10 cellular contexts compared by ENCODE assay signal in the genomic region with DNA sequence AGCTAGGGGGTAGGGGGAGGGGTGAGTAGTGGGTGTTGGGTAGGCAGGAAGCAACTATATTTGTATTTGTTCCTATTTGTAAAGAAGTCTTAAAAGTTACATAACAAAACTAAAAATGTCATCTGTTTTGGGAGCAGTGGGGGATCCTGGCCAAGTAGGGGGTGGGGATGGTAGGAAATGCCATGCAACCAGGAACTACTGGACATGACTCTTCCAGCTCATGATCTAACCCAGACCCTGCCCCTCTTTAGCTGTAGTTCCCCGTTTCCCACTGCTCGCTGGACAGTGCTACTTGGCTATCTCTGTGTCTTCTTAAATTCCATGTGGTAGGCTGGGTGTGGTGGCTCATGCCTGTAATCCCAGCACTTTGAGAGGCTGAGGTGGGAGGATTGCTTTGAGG. TPM values are rescaled to one million over a fixed set of nuclear protein-coding genes. Genes with fewer than 3 reads are reported as not detected.
DNase-seq lines count a peak whose midpoint lies in the region; ATAC-seq and TF ChIP-seq lines count a peak whose summit lies in the region.
"Had no signal": no experiment of that assay in that cellular context is flagged by ENCODE, and none has a peak within 500 bp of the region (broad histone marks: within the 10 kb centered on the region; RNA-seq: fewer than 3 reads in every experiment).

No MANE protein-coding gene starts in this region.

- CTCF ChIA-PET in HCT116 (lab: Charles Lee): no interaction called here
- CTCF ChIA-PET in naive thymus-derived CD4-positive, alpha-beta T cell (lab: Charles Lee): interaction anchor here (1.7 to 4.9 kb wide), 4 partner anchors 16 to 24 kb away, joined by 7 to 38 read pairs (median 19); a partner anchor contains a TSS

- no peak for TF ChIP-seq CTCF in HCT116 (IDR thresholded peaks at IDR 0.05 in 2 of 3, conservative IDR thresholded peaks at IDR 0.05 in 1 of 3; ENCODE audit: borderline replicate concordance in 1 of 3, insufficient read depth in 1 of 3, low read depth in 2 of 3, low read length in 2 of 3)

- no peaks in the 10 kb centered on the region for H3K9me3 Mint-ChIP-seq in activated naive CD8-positive, alpha-beta T cell (ENCODE audit: low read depth)
- H3K9me3 Mint-ChIP-seq in naive thymus-derived CD4-positive, alpha-beta T cell: no peaks in the 10 kb centered on the region

- peaks cover 48% of the 10 kb centered on the region for H3K79me2 ChIP-seq in HCT116 (ENCODE audit: insufficient read depth, low read length)

- H4K20me1 ChIP-seq in BLaER1 (peaks cover 41% of the 10 kb centered on the region), HCT116 (ENCODE audit: insufficient read depth) (peaks cover 4% of the 10 kb centered on the region; the same call in 1 of the 2 replicates)

- H3K27ac ChIP-seq in BLaER1: no peak overlapping the region
- peak overlapping the region; percentile 82 for H3K27ac ChIP-seq in HCT116 (ENCODE audit: low read depth, low read length)
- H3K27ac ChIP-seq in naive thymus-derived CD4-positive, alpha-beta T cell (ENCODE audit: low read depth, low read length): peak overlapping the region; percentile 86
- H3K27ac ChIP-seq: SJSA1 had no signal

- H3K36me3 ChIP-seq in BLaER1 (peaks cover 57% of the 10 kb centered on the region), HCT116 (ENCODE audit: control insufficient read depth in 1 of 2, insufficient read depth in 2 of 2, low read length in 2 of 2) (peaks cover 28 to 45% of the 10 kb centered on the region in 2 experiments; a peak in 3 of 4 replicates)
- H3K36me3 ChIP-seq in naive thymus-derived CD4-positive, alpha-beta T cell (ENCODE audit: control insufficient read depth in 2 of 3, insufficient read depth in 3 of 3, low read length in 3 of 3): peaks cover under 1 to 53% (median 18%) of the 10 kb centered on the region in 3 experiments

- no TSS peak for BruUV-seq in HCT116 (replicated peaks; lab: Mats Ljungman, UMichigan)

- peak overlapping the region; percentile 99 for H3K27ac Mint-ChIP-seq in activated naive CD8-positive, alpha-beta T cell
- peak overlapping the region; percentile 88 to 98 (median 93) for H3K27ac Mint-ChIP-seq in naive thymus-derived CD4-positive, alpha-beta T cell

- H3K4me3 ChIP-seq in BLaER1 (peak overlapping the region; percentile 75), HCT116 (replicated peaks in 1 of 2; ENCODE audit: low read depth in 1 of 2, low read length in 2 of 2) (peak overlapping the region; percentile 25 to 70)
- peak overlapping the region; percentile 71 for H3K4me3 ChIP-seq in naive thymus-derived CD4-positive, alpha-beta T cell (ENCODE audit: low read length)
- H3K4me3 ChIP-seq: SJSA1 had no signal

- H3K36me3 Mint-ChIP-seq in activated naive CD8-positive, alpha-beta T cell: peaks cover 31% of the 10 kb centered on the region
- H3K36me3 Mint-ChIP-seq in naive thymus-derived CD4-positive, alpha-beta T cell: peaks cover 10 to 49% (median 26%) of the 10 kb centered on the region in 5 donors

- H3K27me3 ChIP-seq in BLaER1: no peaks in the 10 kb centered on the region
- no peaks in the 10 kb centered on the region for H3K27me3 ChIP-seq in HCT116 (ENCODE audit: insufficient read depth, low read length)
- no peaks in the 10 kb centered on the region for H3K27me3 ChIP-seq in naive thymus-derived CD4-positive, alpha-beta T cell (ENCODE audit: control insufficient read depth in 2 of 2, insufficient read depth in 2 of 2, low read length in 2 of 2)
- H3K27me3 ChIP-seq: SJSA1 had no signal

- no peak for DNase-seq in HCT116 (ENCODE audit: low read depth, low spot score)
- DNase-seq in naive thymus-derived CD4-positive, alpha-beta T cell: no peak
- DNase-seq in midbrain (lab: John Stamatoyannopoulos, UW): no peak
- no peak for DNase-seq in iPS-NIHi7 (ENCODE audit: extremely low spot score)
- DNase-seq in A172 (ENCODE audit: low spot score): no peak

- H3K9me3 ChIP-seq in BLaER1 (no peaks in the 10 kb centered on the region), HCT116 (ENCODE audit: control insufficient read depth in 1 of 2, insufficient read depth in 1 of 2, low read depth in 1 of 2, low read length in 2 of 2) (no peaks in the 10 kb centered on the region)
- no peaks in the 10 kb centered on the region for H3K9me3 ChIP-seq in naive thymus-derived CD4-positive, alpha-beta T cell (ENCODE audit: control insufficient read depth in 2 of 3, low read length in 3 of 3)
- H3K9me3 ChIP-seq: SJSA1, thoracic aorta had no signal

- H3K4me1 ChIP-seq in BLaER1: peaks cover 49% of the 10 kb centered on the region
- H3K4me1 ChIP-seq in HCT116 (ENCODE audit: control insufficient read depth in 1 of 2, insufficient read depth in 2 of 2, low read length in 2 of 2): peaks cover 29 to 50% of the 10 kb centered on the region in 2 experiments
- peaks cover 31 to 58% of the 10 kb centered on the region in 2 donors for H3K4me1 ChIP-seq in naive thymus-derived CD4-positive, alpha-beta T cell (ENCODE audit: control insufficient read depth in 2 of 2, insufficient read depth in 2 of 2, low read length in 2 of 2)

- peaks cover 75% of the 10 kb centered on the region for H3K4me1 Mint-ChIP-seq in activated naive CD8-positive, alpha-beta T cell (ENCODE audit: low read depth)
- peaks cover 27 to 71% (median 63%) of the 10 kb centered on the region in 7 donors for H3K4me1 Mint-ChIP-seq in naive thymus-derived CD4-positive, alpha-beta T cell

- H3K4me2 ChIP-seq in BLaER1 (peak overlapping the region; percentile 97), HCT116 (ENCODE audit: low read length) (peak overlapping the region; percentile 91)

- no peak overlapping the region for H2AFZ ChIP-seq in HCT116 (ENCODE audit: low read depth, low read length, poor library complexity, severe bottlenecking)

- ATAC-seq in HCT116: no peak
- ATAC-seq in naive thymus-derived CD4-positive, alpha-beta T cell: no peak
- ATAC-seq in GM21423 (IDR thresholded peaks at IDR 0.05; ENCODE audit: unreplicated experiment): no peak

- no peaks in the 10 kb centered on the region for H3K9me2 ChIP-seq in HCT116 (ENCODE audit: insufficient read depth)

- TF ChIP-seq POLR2A in HCT116 (IDR thresholded peaks at IDR 0.05; ENCODE audit: borderline replicate concordance, extremely low read depth, insufficient read depth, insufficient read length): no peak

- H3K9ac ChIP-seq in BLaER1 (no peak overlapping the region), HCT116 (ENCODE audit: low read length) (peak overlapping the region; percentile 80)

- H3K27me3 Mint-ChIP-seq in activated naive CD8-positive, alpha-beta T cell: no peaks in the 10 kb centered on the region
- H3K27me3 Mint-ChIP-seq in naive thymus-derived CD4-positive, alpha-beta T cell: no peaks in the 10 kb centered on the region

- no peak for TF ChIP-seq RAD21 in HCT116 (IDR thresholded peaks at IDR 0.05; ENCODE audit: low read depth)

- intact Hi-C loops in HCT116 (cut with micrococcal nuclease): no loop called here
- intact Hi-C loops in naive thymus-derived CD4-positive, alpha-beta T cell (cut with micrococcal nuclease): loop anchor here (2.0 to 10.0 kb wide), 9 partner anchors 15 to 1290 kb away; a partner anchor contains a TSS

- peak overlapping the region; percentile 98 for H3K4me3 Mint-ChIP-seq in activated naive CD8-positive, alpha-beta T cell
- peak overlapping the region; percentile 81 to 96 (median 92) for H3K4me3 Mint-ChIP-seq in naive thymus-derived CD4-positive, alpha-beta T cell

- RAD21 ChIA-PET in HCT116 (lab: Charles Lee; ENCODE audit: low non-redundant PET in 1 of 2, low total read pairs in 2 of 2, uncharacterized antibody in 2 of 2, unreplicated experiment in 2 of 2): no interaction called here

- POLR2A ChIA-PET in HCT116 (lab: Charles Lee): interaction anchor here (1.3 to 3.0 kb wide), 2 partner anchors 22 to 23 kb away, joined by 3 to 21 read pairs; a partner anchor contains a TSS
- POLR2A ChIA-PET in naive thymus-derived CD4-positive, alpha-beta T cell (lab: Charles Lee): interaction anchor here (0.8 to 10.5 kb wide), 7 partner anchors 9 to 711 kb away, joined by 3 to 477 read pairs (median 26); a partner anchor contains a TSS

TF ChIP-seq in HCT116, 20 proteins besides CTCF, POLR2A, EP300 and RAD21 (continues in another document):
- no peak for TF ChIP-seq POLR2AphosphoS5 (IDR thresholded peaks at IDR 0.05; ENCODE audit: low read depth, low read length)
- TF ChIP-seq JUND (IDR thresholded peaks at IDR 0.05): no peak
- TF ChIP-seq SIN3A (IDR thresholded peaks at IDR 0.05; ENCODE audit: low read depth): no peak
- no peak for TF ChIP-seq EGR1 (IDR thresholded peaks at IDR 0.05; ENCODE audit: low read depth)
- TF ChIP-seq FOSL1 (IDR thresholded peaks at IDR 0.05; ENCODE audit: low read depth): no peak
- TF ChIP-seq, protein P1, sequence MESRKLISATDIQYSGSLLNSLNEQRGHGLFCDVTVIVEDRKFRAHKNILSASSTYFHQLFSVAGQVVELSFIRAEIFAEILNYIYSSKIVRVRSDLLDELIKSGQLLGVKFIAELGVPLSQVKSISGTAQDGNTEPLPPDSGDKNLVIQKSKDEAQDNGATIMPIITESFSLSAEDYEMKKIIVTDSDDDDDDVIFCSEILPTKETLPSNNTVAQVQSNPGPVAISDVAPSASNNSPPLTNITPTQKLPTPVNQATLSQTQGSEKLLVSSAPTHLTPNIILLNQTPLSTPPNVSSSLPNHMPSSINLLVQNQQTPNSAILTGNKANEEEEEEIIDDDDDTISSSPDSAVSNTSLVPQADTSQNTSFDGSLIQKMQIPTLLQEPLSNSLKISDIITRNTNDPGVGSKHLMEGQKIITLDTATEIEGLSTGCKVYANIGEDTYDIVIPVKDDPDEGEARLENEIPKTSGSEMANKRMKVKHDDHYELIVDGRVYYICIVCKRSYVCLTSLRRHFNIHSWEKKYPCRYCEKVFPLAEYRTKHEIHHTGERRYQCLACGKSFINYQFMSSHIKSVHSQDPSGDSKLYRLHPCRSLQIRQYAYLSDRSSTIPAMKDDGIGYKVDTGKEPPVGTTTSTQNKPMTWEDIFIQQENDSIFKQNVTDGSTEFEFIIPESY (IDR thresholded peaks at IDR 0.05; ENCODE audit: extremely low read depth, insufficient replicate concordance, low read length): no peak
- TF ChIP-seq EZH2phosphoT487 (IDR thresholded peaks at IDR 0.05; ENCODE audit: borderline replicate concordance): no peak
- TF ChIP-seq, protein P2, sequence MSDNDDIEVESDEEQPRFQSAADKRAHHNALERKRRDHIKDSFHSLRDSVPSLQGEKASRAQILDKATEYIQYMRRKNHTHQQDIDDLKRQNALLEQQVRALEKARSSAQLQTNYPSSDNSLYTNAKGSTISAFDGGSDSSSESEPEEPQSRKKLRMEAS (IDR thresholded peaks at IDR 0.05): no peak

RNA-seq across cellular contexts. Expression of a gene that starts 3.2 kb away (rescaled TPM):
- 102 TPM for total RNA-seq in HCT116 (2021; ENCODE audit: unreplicated experiment)
- polyA plus RNA-seq in HCT116 (2012): 85.8 and 94.9 TPM in 2 replicates
- 100 to 1,000 TPM; 123 to 254 (median 206) TPM for total RNA-seq in naive thymus-derived CD4-positive, alpha-beta T cell
- 100 to 1,000 TPM; 331 to 489 TPM for polyA plus RNA-seq in naive thymus-derived CD4-positive, alpha-beta T cell
- total RNA-seq in A172 (2014; rRNA removed; shearing (Covaris generic)): 150 and 155 TPM in 2 replicates

RNA-seq across cellular contexts. Expression of a gene that starts 22.7 kb away (rescaled TPM):
- 27.8 TPM for total RNA-seq in HCT116 (2021; ENCODE audit: unreplicated experiment)
- 21.0 and 31.5 TPM in 2 replicates for polyA plus RNA-seq in HCT116 (2012)
- 10 to 100 TPM; 28.4 to 89.6 (median 51.3) TPM for total RNA-seq in naive thymus-derived CD4-positive, alpha-beta T cell
- polyA plus RNA-seq in naive thymus-derived CD4-positive, alpha-beta T cell: 100 to 1,000 TPM in 1 of 2 donors, 10 to 100 TPM in 1; 74.9 to 105 TPM
- total RNA-seq in A172 (2014; rRNA removed; shearing (Covaris generic)): 77.4 and 113 TPM in 2 replicates
